31 cellular contexts compared by ENCODE assay signal in the genomic region with DNA sequence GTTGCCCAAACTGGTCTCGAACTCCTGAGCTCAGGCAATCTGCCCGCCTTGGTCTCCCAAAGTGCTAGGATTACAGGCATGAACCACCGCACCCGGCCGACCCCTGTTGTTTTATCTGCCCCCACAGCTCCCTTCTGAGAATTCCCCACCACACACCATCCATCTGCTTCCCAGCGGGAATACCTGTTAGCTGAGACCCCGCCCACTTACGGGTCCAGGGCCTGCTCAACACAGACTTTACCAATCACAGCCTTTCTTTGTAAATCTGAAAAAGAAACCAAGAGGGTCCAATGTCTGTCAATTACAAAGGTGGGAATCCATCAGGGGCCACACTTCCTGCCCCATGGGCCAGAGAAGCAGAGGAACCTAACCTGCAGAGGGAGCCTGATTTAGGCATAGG.
"Had no signal": no experiment of that assay in that cellular context is flagged by ENCODE, and none has a peak within 500 bp of the region (broad histone marks: within the 10 kb centered on the region; RNA-seq: fewer than 3 reads in every experiment).

No MANE protein-coding gene starts in this region.

- H3K4me3 Mint-ChIP-seq: activated CD4-positive, alpha-beta T cell treated with anti-CD3 and anti-CD28 coated beads, Interleukin-2, amount 10 ng/mL, durations not matched to agents 24 days and 14 days; activated CD8-positive, alpha-beta T cell treated with anti-CD3 and anti-CD28 coated beads for 36 hours; activated naive CD4-positive, alpha-beta T cell treated with anti-CD3 and anti-CD28 coated beads, Interleukin-2, amount 10 ng/mL, durations not matched to agents 7 days and 5 days; activated naive CD8-positive, alpha-beta T cell; activated naive CD8-positive, alpha-beta T cell treated with anti-CD3 and anti-CD28 coated beads, Interleukin-2, amount 50 U/mL, for 24 hours; activated T-cell treated with anti-CD3 and anti-CD28 coated beads, Interleukin-2, amount 50 U/mL, for 72 hours; activated T-helper 17 cell treated with anti-CD3 and anti-CD28 coated beads, Interleukin-2, amount 50 U/mL, for 72 hours; brain had no signal

- ATAC-seq: activated CD8-positive, alpha-beta T cell treated with anti-CD3 and anti-CD28 coated beads for 36 hours; activated naive CD8-positive, alpha-beta T cell treated with anti-CD3 and anti-CD28 coated beads, Interleukin-2, amount 50 U/mL, for 24 hours; activated T-cell treated with anti-CD3 and anti-CD28 coated beads, Interleukin-2, amount 50 U/mL, for 72 hours; activated T-helper 17 cell treated with anti-CD3 and anti-CD28 coated beads, Interleukin-2, amount 50 U/mL, for 72 hours had no signal

- H3K4me2 ChIP-seq: PC-9 had no signal

- DNase-seq: activated CD4-positive, alpha-beta T cell treated with anti-CD3 and anti-CD28 coated beads, Interleukin-2, amount 10 ng/mL, durations not matched to agents 24 days and 14 days; activated CD4-positive, alpha-beta T cell treated with anti-CD3 and anti-CD28 coated beads, Interleukin-2, amount 50 U/mL, for 4 hours; activated CD8-positive, alpha-beta T cell treated with anti-CD3 and anti-CD28 coated beads for 36 hours; activated gamma-delta T cell treated with Interleukin-2 at 50 U/mL for 16 hours; activated naive CD4-positive, alpha-beta T cell treated with anti-CD3 and anti-CD28 coated beads, Interleukin-2, amount 10 ng/mL, durations not matched to agents 7 days and 5 days; activated naive CD8-positive, alpha-beta T cell treated with anti-CD3 and anti-CD28 coated beads, Interleukin-2, amount 50 U/mL, for 24 hours; activated T-cell treated with anti-CD3 and anti-CD28 coated beads, Interleukin-2, amount 50 U/mL, for 1 hour; activated T-cell treated with anti-CD3 and anti-CD28 coated beads, Interleukin-2, amount 50 U/mL, for 72 hours; anterior cingulate cortex; caudate nucleus; cerebellar nuclear complex; Kasumi-1; MG63; MV-4-11; NCI-H1092; NCI-H1436 treated with DMSO at 0.1 percent for 48 hours; NCI-H1694 treated with DMSO at 0.1 percent for 48 hours; NCI-H2029 treated with DMSO at 0.1 percent for 48 hours; NCI-H345; NCI-H524 treated with DMSO at 0.1 percent for 48 hours; NCI-H748 treated with DMSO at 0.1 percent for 48 hours; NK-92 treated with Interleukin-12 subunit alpha and Interleukin-12 subunit beta, amount 100 ng/mL, for 24 hours; PC-9; SHP77; SJCRH30; T1000; WERI-Rb-1 had no signal

- H2AFZ ChIP-seq: PC-9 had no signal

- H3K27ac Mint-ChIP-seq: activated CD4-positive, alpha-beta T cell treated with anti-CD3 and anti-CD28 coated beads, Interleukin-2, amount 10 ng/mL, durations not matched to agents 24 days and 14 days; activated CD8-positive, alpha-beta T cell treated with anti-CD3 and anti-CD28 coated beads for 36 hours; activated naive CD4-positive, alpha-beta T cell treated with anti-CD3 and anti-CD28 coated beads, Interleukin-2, amount 10 ng/mL, durations not matched to agents 7 days and 5 days; activated naive CD8-positive, alpha-beta T cell; activated naive CD8-positive, alpha-beta T cell treated with anti-CD3 and anti-CD28 coated beads, Interleukin-2, amount 50 U/mL, for 24 hours; activated T-cell treated with anti-CD3 and anti-CD28 coated beads, Interleukin-2, amount 50 U/mL, for 72 hours; activated T-helper 17 cell treated with anti-CD3 and anti-CD28 coated beads, Interleukin-2, amount 50 U/mL, for 72 hours; brain had no signal

- H3K4me1 Mint-ChIP-seq: activated naive CD4-positive, alpha-beta T cell treated with anti-CD3 and anti-CD28 coated beads, Interleukin-2, amount 10 ng/mL, durations not matched to agents 7 days and 5 days; activated naive CD8-positive, alpha-beta T cell treated with anti-CD3 and anti-CD28 coated beads, Interleukin-2, amount 50 U/mL, for 24 hours; activated T-helper 17 cell treated with anti-CD3 and anti-CD28 coated beads, Interleukin-2, amount 50 U/mL, for 72 hours had no signal

- H3K4me1 ChIP-seq: SJCRH30 had no signal

- H3K9me3 Mint-ChIP-seq: activated CD4-positive, alpha-beta T cell treated with anti-CD3 and anti-CD28 coated beads, Interleukin-2, amount 10 ng/mL, durations not matched to agents 24 days and 14 days; activated CD8-positive, alpha-beta T cell treated with anti-CD3 and anti-CD28 coated beads for 36 hours; activated naive CD4-positive, alpha-beta T cell treated with anti-CD3 and anti-CD28 coated beads, Interleukin-2, amount 10 ng/mL, durations not matched to agents 7 days and 5 days; activated naive CD8-positive, alpha-beta T cell treated with anti-CD3 and anti-CD28 coated beads, Interleukin-2, amount 50 U/mL, for 24 hours; activated T-cell treated with anti-CD3 and anti-CD28 coated beads, Interleukin-2, amount 50 U/mL, for 72 hours; activated T-helper 17 cell treated with anti-CD3 and anti-CD28 coated beads, Interleukin-2, amount 50 U/mL, for 72 hours had no signal

- H3K27ac ChIP-seq: PC-9, SJCRH30, SK-N-MC, WERI-Rb-1 had no signal

- H3K9me3 ChIP-seq: MG63, SJCRH30 had no signal

- H3K36me3 Mint-ChIP-seq: activated naive CD4-positive, alpha-beta T cell treated with anti-CD3 and anti-CD28 coated beads, Interleukin-2, amount 10 ng/mL, durations not matched to agents 7 days and 5 days; activated naive CD8-positive, alpha-beta T cell; brain had no signal

- H3K27me3 ChIP-seq: MG63, SJCRH30 had no signal

- H3K27me3 Mint-ChIP-seq: activated naive CD8-positive, alpha-beta T cell; activated T-helper 17 cell treated with anti-CD3 and anti-CD28 coated beads, Interleukin-2, amount 50 U/mL, for 72 hours had no signal

- H3K4me3 ChIP-seq: MG63, PC-9, SJCRH30, SK-N-MC had no signal

- H3K36me3 ChIP-seq: MG63, SJCRH30, WERI-Rb-1 had no signal
